ENCODE assay signal across 21 cellular contexts in the genomic region with DNA sequence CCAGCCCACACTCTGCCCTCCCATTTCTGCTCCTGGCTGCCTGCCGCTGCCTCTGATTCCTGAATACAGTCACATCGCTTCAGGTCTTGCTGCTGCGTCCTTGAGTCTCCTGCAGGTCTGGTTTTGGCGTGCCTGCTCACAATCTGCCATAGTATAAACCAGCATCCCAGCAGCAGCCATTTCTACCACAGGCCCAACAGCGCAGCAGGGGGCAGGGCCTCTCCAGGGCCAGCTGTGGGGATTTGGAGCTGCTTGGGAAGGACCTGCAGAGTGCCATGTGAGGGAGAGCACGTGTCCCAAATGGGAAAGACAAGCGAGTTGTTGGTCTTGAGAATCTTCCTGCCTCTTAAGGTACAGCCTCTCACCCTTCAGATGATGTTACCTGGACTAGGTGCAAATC.
A peak's percentile ranks its signal among the peaks of the same experiment; 100 is the strongest.
DNase-seq lines count a peak whose midpoint lies in the region; ATAC-seq, FAIRE-seq and TF ChIP-seq lines count a peak whose summit lies in the region.
"Had no signal": no experiment of that assay in that cellular context is flagged by ENCODE, and none has a peak within 500 bp of the region (broad histone marks: within the 10 kb centered on the region; RNA-seq: fewer than 3 reads in every experiment).

No MANE protein-coding gene starts in this region.

- H3K79me2 ChIP-seq in H1 (ENCODE audit: control insufficient read depth in 1 of 2, insufficient read depth in 2 of 2, low read length in 2 of 2) (no peaks in the 10 kb centered on the region), osteoblast (ENCODE audit: insufficient read depth, low read length) (no peaks in the 10 kb centered on the region)

- no peak overlapping the region for H3K23ac ChIP-seq in H1 (ENCODE audit: insufficient read length)

- 0 out of 2 replicates have a peak overlapping the region, but pooled peaks have one; percentile 10 for H4K8ac ChIP-seq in H1 (ENCODE audit: extremely low read depth, insufficient read depth, low read length)

- 83 to 88% methylated on average over 7 of the region's 7 CpGs for WGBS in heart right ventricle, 2 donors
- 98% methylated on average over 7 of the region's 7 CpGs; no CpG with 5 or more reads in 1 of the 2 experiments for WGBS in H1 (ENCODE audit: extremely low coverage in 1 of 2, insufficient coverage in 1 of 2, insufficient read length in 1 of 2, insufficient replicate concordance in 2 of 2, low coverage in 1 of 2, low lambda C conversion rate in 2 of 2, missing lambda C conversion rate in 1 of 2), 2 experiments
- WGBS in psoas muscle, 3 donors, result 83 to 90% (median 86%) methylated on average over 7 of the region's 7 CpGs

- H2BK120ac ChIP-seq in H1 (replicated peaks; ENCODE audit: low read depth, low read length), result no peak overlapping the region

- H3K4me2 ChIP-seq in H1 (ENCODE audit: insufficient read depth in 1 of 2, low read depth in 2 of 2, low read length in 2 of 2) (no peak overlapping the region), osteoblast (ENCODE audit: insufficient read depth, low read length) (no peak overlapping the region)
- H3K4me2 ChIP-seq: A549, GM23338 had no signal

- peaks cover 0 to 15% (median 4%) of the 10 kb centered on the region in 7 donors for H3K27me3 ChIP-seq in heart right ventricle
- H3K27me3 ChIP-seq in H1 (replicated peaks in 1 of 4; ENCODE audit: control insufficient read depth in 3 of 4, extremely low read depth in 1 of 4, insufficient read depth in 3 of 4, low read length in 3 of 4), result no peaks in the 10 kb centered on the region
- H3K27me3 ChIP-seq in osteoblast (ENCODE audit: insufficient read depth, low read length), result no peaks in the 10 kb centered on the region
- H3K27me3 ChIP-seq in psoas muscle (ENCODE audit: insufficient read depth in 3 of 3, low read length in 2 of 3), result no peaks in the 10 kb centered on the region

- H3K4me1 ChIP-seq in heart right ventricle (no peaks in the 10 kb centered on the region), H1 (replicated peaks in 1 of 4; ENCODE audit: control insufficient read depth in 3 of 4, insufficient read depth in 4 of 4, low read length in 3 of 4) (no peaks in the 10 kb centered on the region), osteoblast (ENCODE audit: insufficient read depth, low read length) (no peaks in the 10 kb centered on the region), psoas muscle (no peaks in the 10 kb centered on the region)
- H3K4me1 ChIP-seq: A549, HAP-1 had no signal

- no peak overlapping the region for H4K5ac ChIP-seq in H1 (ENCODE audit: insufficient read length, low read depth, low read length)

- peak; percentile 57 for DNase-seq in Right ventricle myocardium inferior (ENCODE audit: missing footprints)
- DNase-seq in heart right ventricle, result no peak
- no peak for DNase-seq in H1 (ENCODE audit: low read depth in 1 of 2, low spot score in 2 of 2)
- peak; percentile 41 for DNase-seq in osteoblast (ENCODE audit: insufficient read length, low spot score, missing footprints)
- DNase-seq in psoas muscle, result no peak
- DNase-seq in epidermal melanocyte (ENCODE audit: insufficient read length, low spot score), result no peak
- DNase-seq: 8988T; C1 segment of cervical spinal cord; Calu3; CD4-positive, alpha-beta memory T cell; COR-L47; DMS53; DMS79 treated with DMSO at 0.1 percent for 48 hours; GF-D8; HFFc6 had no signal

- no peaks in the 10 kb centered on the region for H3K9me3 ChIP-seq in heart right ventricle
- no peaks in the 10 kb centered on the region for H3K9me3 ChIP-seq in H1 (ENCODE audit: insufficient read depth in 2 of 2, low read depth in 1 of 2, low read length in 1 of 2)
- H3K9me3 ChIP-seq in osteoblast (ENCODE audit: low read depth, low read length), result no peaks in the 10 kb centered on the region
- H3K9me3 ChIP-seq in psoas muscle, result no peaks in the 10 kb centered on the region
- H3K9me3 ChIP-seq: A549, HAP-1 had no signal

- H3K27ac ChIP-seq in heart right ventricle (no peak overlapping the region), H1 (ENCODE audit: low read depth, low read length) (no peak overlapping the region), osteoblast (ENCODE audit: low read depth, low read length) (no peak overlapping the region), psoas muscle (no peak overlapping the region)
- H3K27ac ChIP-seq: A549 had no signal

- H4K91ac ChIP-seq in H1 (replicated peaks; ENCODE audit: insufficient read length, low read length), result no peak overlapping the region

- intact Hi-C loops in Right ventricle myocardium inferior (cut with DNase I), result no loop called here
- intact Hi-C loops in heart right ventricle (cut with DNase I), result no loop called here
- intact Hi-C loops in psoas muscle (cut with DNase I), result no loop called here

- H2BK15ac ChIP-seq in H1 (ENCODE audit: low read length), result no peak overlapping the region

- no peak overlapping the region for H3K18ac ChIP-seq in H1 (ENCODE audit: extremely low read depth, low read length)

- H4K20me1 ChIP-seq in H1 (replicated peaks in 1 of 2; ENCODE audit: control insufficient read depth in 1 of 2, insufficient read depth in 2 of 2, low read length in 2 of 2) (no peaks in the 10 kb centered on the region), osteoblast (ENCODE audit: insufficient read depth, low read length) (no peaks in the 10 kb centered on the region)

- no peak overlapping the region for H2AK5ac ChIP-seq in H1 (ENCODE audit: low read depth, low read length)

- H3K4ac ChIP-seq in H1 (replicated peaks; ENCODE audit: insufficient read length, low read depth, low read length), result no peak overlapping the region

- H3K9ac ChIP-seq in H1 (replicated peaks in 1 of 4; ENCODE audit: extremely low read depth in 1 of 4, low read depth in 3 of 4, low read length in 3 of 4), result no peak overlapping the region

- ATAC-seq in Right ventricle myocardium inferior (no peak), heart right ventricle (no peak), psoas muscle (no peak)
- ATAC-seq: A549, GM23338 had no signal

- no peak overlapping the region for H2AFZ ChIP-seq in H1 (ENCODE audit: low read length)
- H2AFZ ChIP-seq in osteoblast (ENCODE audit: low read length), result no peak overlapping the region
- H2AFZ ChIP-seq: GM23338 had no signal

- no peak overlapping the region for H2BK12ac ChIP-seq in H1 (ENCODE audit: low read depth, low read length)

- H2BK20ac ChIP-seq in H1 (ENCODE audit: low read length), result no peak overlapping the region

- no peak for TF ChIP-seq RAD21 in H1 (IDR thresholded peaks at IDR 0.05 in 1 of 2, conservative IDR thresholded peaks at IDR 0.05 in 1 of 2; ENCODE audit: low read depth in 2 of 2, low read length in 2 of 2)

- no peaks in the 10 kb centered on the region for H3K79me1 ChIP-seq in H1 (ENCODE audit: low read depth, low read length)

- H3K23me2 ChIP-seq in H1 (ENCODE audit: low read depth, low read length), result no peaks in the 10 kb centered on the region; the same call in 1 of the 2 replicates

- H3K36me3 ChIP-seq in heart right ventricle (no peaks in the 10 kb centered on the region), H1 (ENCODE audit: control insufficient read depth in 2 of 4, insufficient read depth in 4 of 4, low read length in 3 of 4) (no peaks in the 10 kb centered on the region), osteoblast (ENCODE audit: insufficient read depth, low read length) (no peaks in the 10 kb centered on the region), psoas muscle (ENCODE audit: insufficient read depth in 1 of 2, low read depth in 1 of 2) (no peaks in the 10 kb centered on the region)
- H3K36me3 ChIP-seq: HAP-1 had no signal

- POLR2A ChIA-PET in H1 (lab: Charles Lee; ENCODE audit: partially characterized antibody), result no interaction called here

- no peak for TF ChIP-seq POLR2A in H1 (IDR thresholded peaks at IDR 0.05; ENCODE audit: control extremely low read depth in 1 of 2, low read depth in 2 of 2, low read length in 2 of 2)

- H3K4me3 ChIP-seq in heart right ventricle (no peak overlapping the region), H1 (ENCODE audit: extremely low read depth in 1 of 4, insufficient read depth in 2 of 4, low read depth in 3 of 4, low read length in 4 of 4) (no peak overlapping the region), osteoblast (ENCODE audit: insufficient read depth, low read length) (no peak overlapping the region), psoas muscle (no peak overlapping the region)
- H3K4me3 ChIP-seq: A549, GM23338, HAP-1 had no signal

- no peak for TF ChIP-seq EP300 in H1 (IDR thresholded peaks at IDR 0.05; ENCODE audit: borderline replicate concordance in 1 of 2, low read depth in 2 of 2, low read length in 2 of 2)

- H2BK5ac ChIP-seq in H1 (ENCODE audit: low read depth, low read length), result no peak overlapping the region

- H3K14ac ChIP-seq in H1 (ENCODE audit: insufficient read length), result no peak overlapping the region

- CTCF ChIA-PET in H1 (lab: Charles Lee; ENCODE audit: partially characterized antibody), result interaction anchor here (1.4 kb wide), 1 partner anchor 63 kb away, joined by 4 read pairs; no protein-coding TSS in a partner anchor

- no peak overlapping the region for H3K56ac ChIP-seq in H1 (replicated peaks; ENCODE audit: insufficient read length, low read depth, low read length)

- no peak for FAIRE-seq in H1 (lab: Jason Lieb, UNC)
- FAIRE-seq: A549, GM12891, GM18507, H54 had no signal

- no peak for TF ChIP-seq CTCF in heart right ventricle (IDR thresholded peaks at IDR 0.05)
- TF ChIP-seq CTCF in H1 (IDR thresholded peaks at IDR 0.05; ENCODE audit: control extremely low read depth in 1 of 3, insufficient read depth in 1 of 3, low read depth in 1 of 3, low read length in 3 of 3), result no peak
- no peak for TF ChIP-seq CTCF in osteoblast (IDR thresholded peaks at IDR 0.05; ENCODE audit: extremely low read depth, low read depth, low read length)
- TF ChIP-seq CTCF in psoas muscle (IDR thresholded peaks at IDR 0.05), result no peak

TF ChIP-seq in H1, 55 proteins besides CTCF, POLR2A, EP300 and RAD21 (continues in another document):
- no peak for TF ChIP-seq GABPA (IDR thresholded peaks at IDR 0.05; ENCODE audit: borderline replicate concordance, insufficient read depth, low read length)
- no peak for TF ChIP-seq NANOG (IDR thresholded peaks at IDR 0.05; ENCODE audit: insufficient read depth, low read depth, low read length, poor library complexity, severe bottlenecking)
- TF ChIP-seq BACH1 (IDR thresholded peaks at IDR 0.05; ENCODE audit: low read length), result no peak
- TF ChIP-seq POU5F1 (IDR thresholded peaks at IDR 0.05; ENCODE audit: low read depth, low read length), result no peak
- no peak for TF ChIP-seq RNF2 (IDR thresholded peaks at IDR 0.05; ENCODE audit: borderline replicate concordance, low read depth, low read length, missing control alignments, poor library complexity, severe bottlenecking)
- TF ChIP-seq TAF7 (optimal IDR thresholded peaks at IDR 0.05; ENCODE audit: borderline replicate concordance, low read depth, low read length), result no peak
- TF ChIP-seq NRF1 (IDR thresholded peaks at IDR 0.05; ENCODE audit: low read depth, low read length), result no peak
- TF ChIP-seq CEBPB (IDR thresholded peaks at IDR 0.05; ENCODE audit: low read depth, low read length), result no peak

Comparison
In these comparisons a context has a peak if more than half of its experiments do, and no peak if none do; other contexts are left out.
1. DNase-seq: peak in Right ventricle myocardium inferior (single experiment) and osteoblast (single experiment); none in heart right ventricle (0 of 2), H1 (0 of 2), psoas muscle (0 of 2) and epidermal melanocyte (single experiment).